23 cellular contexts compared by ENCODE assay signal in the genomic region with DNA sequence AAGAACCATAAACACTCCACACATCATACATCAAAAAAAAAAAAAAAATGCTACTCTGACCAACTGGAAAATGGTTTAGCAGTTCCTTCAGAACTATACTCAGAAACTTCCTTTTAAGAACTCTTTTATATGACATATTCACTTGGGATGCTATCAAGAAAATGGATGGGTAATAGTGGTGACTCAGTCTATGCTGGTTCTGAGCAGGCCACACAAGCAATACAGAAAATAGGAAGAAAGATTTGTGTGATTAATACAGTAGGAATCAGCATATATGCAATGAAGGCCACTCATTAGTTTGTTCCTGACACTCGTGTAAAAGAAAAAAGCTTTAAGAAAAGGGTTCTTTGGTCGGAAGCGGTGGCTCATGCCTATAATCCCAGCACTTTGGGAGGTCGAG.
DNase-seq lines count a peak whose midpoint lies in the region; ATAC-seq and TF ChIP-seq lines count a peak whose summit lies in the region.
"Had no signal": no experiment of that assay in that cellular context is flagged by ENCODE, and none has a peak within 500 bp of the region (broad histone marks: within the 10 kb centered on the region; RNA-seq: fewer than 3 reads in every experiment).

No MANE protein-coding gene starts in this region.

- peak overlapping the region; percentile 24; the same call in 1 of the 2 replicates for H3K18ac ChIP-seq in IMR-90 (ENCODE audit: low read depth, low read length)

- no peak overlapping the region for H3K4ac ChIP-seq in IMR-90 (ENCODE audit: low read depth, low read length)

- intact Hi-C loops in IMR-90 (cut with micrococcal nuclease): no loop called here

- TF ChIP-seq RAD21 in IMR-90 (IDR thresholded peaks at IDR 0.05; ENCODE audit: low read length): no peak

- dilution Hi-C loops in IMR-90 (cut with HindIII; ENCODE audit: low sequenced_read_pairs, unreplicated experiment): no loop called here

- TF ChIP-seq CTCF in AG09309 (IDR thresholded peaks at IDR 0.05; ENCODE audit: control insufficient read depth, insufficient read depth, low read depth, low read length, missing control alignments): no peak
- TF ChIP-seq CTCF in IMR-90 (conservative IDR thresholded peaks at IDR 0.05; ENCODE audit: low read depth, low read length): no peak
- no peak for TF ChIP-seq CTCF in astrocyte of the spinal cord (IDR thresholded peaks at IDR 0.05; ENCODE audit: low read depth, low read length)
- TF ChIP-seq CTCF in fibroblast of the aortic adventitia (IDR thresholded peaks at IDR 0.05; ENCODE audit: insufficient read depth, low read length): no peak

- no peak overlapping the region for H3K23ac ChIP-seq in IMR-90 (ENCODE audit: low read depth, low read length)

- peak overlapping the region; percentile 58 for H2BK5ac ChIP-seq in IMR-90 (ENCODE audit: low read depth, low read length, poor library complexity, severe bottlenecking)

- H3K9me3 ChIP-seq in IMR-90 (ENCODE audit: control insufficient read depth, insufficient read depth, low read length): no peaks in the 10 kb centered on the region
- H3K9me3 ChIP-seq: mucosa of descending colon, thyroid gland had no signal

- H2BK15ac ChIP-seq in IMR-90 (ENCODE audit: low read depth, low read length): no peak overlapping the region

- 0 out of 2 replicates have a peak overlapping the region, but pooled peaks have one; percentile 44 for H4K5ac ChIP-seq in IMR-90 (ENCODE audit: low read depth, low read length)

- H3K27me3 ChIP-seq in IMR-90 (ENCODE audit: control insufficient read depth, insufficient read depth, low read length): no peaks in the 10 kb centered on the region
- H3K27me3 ChIP-seq: left lung, neural progenitor cell, thyroid gland had no signal

- H3K4me2 ChIP-seq in IMR-90 (ENCODE audit: low read depth, low read length): no peak overlapping the region
- H3K4me2 ChIP-seq: neural progenitor cell had no signal

- no peaks in the 10 kb centered on the region for H4K20me1 ChIP-seq in IMR-90 (ENCODE audit: insufficient read depth, low read length)

- peak; percentile 84 for ATAC-seq in IMR-90 (ENCODE audit: low read depth)
- ATAC-seq: activated naive CD4-positive, alpha-beta T cell treated with anti-CD3 and anti-CD28 coated beads, Interleukin-2, amount 50 U/mL, for 72 hours; left lung; mucosa of descending colon had no signal

- H3K56ac ChIP-seq in IMR-90 (ENCODE audit: extremely low read depth, insufficient read depth, low read length): no peak overlapping the region; the same call in 1 of the 2 replicates

- peak overlapping the region; percentile 62 for H2AFZ ChIP-seq in IMR-90 (replicated peaks; ENCODE audit: low read length, poor library complexity)
- H2AFZ ChIP-seq: neural progenitor cell had no signal

- TF ChIP-seq POLR2A in IMR-90 (IDR thresholded peaks at IDR 0.05; ENCODE audit: low read depth, low read length): no peak

- in situ Hi-C loops in IMR-90 (cut with MboI; ENCODE audit: low sequenced_read_pairs): no loop called here
- in situ Hi-C loops in astrocyte of the spinal cord (cut with HindIII; ENCODE audit: low sequenced_read_pairs): no loop called here

- no TSS peak for BruUV-seq in IMR-90 (replicated peaks; lab: Mats Ljungman, UMichigan)

- DNase-seq in AG09309 (ENCODE audit: low read depth): peak; percentile 57
- peak; percentile 93 for DNase-seq in IMR-90
- peak; percentile 87 for DNase-seq in astrocyte of the spinal cord (ENCODE audit: low read depth, low spot score)
- DNase-seq in fibroblast of the aortic adventitia (ENCODE audit: low read depth): peak; percentile 66
- no peak for DNase-seq in activated CD4-positive, alpha-beta T cell treated with anti-CD3 and anti-CD28 coated beads, Interleukin-2, amount 50 U/mL, for 48 hours
- no peak for DNase-seq in NCI-H524 (lab: John Stamatoyannopoulos, UW)
- no peak for DNase-seq in DMS 273 (lab: John Stamatoyannopoulos, UW; ENCODE audit: unreplicated experiment)
- no peak for DNase-seq in NK-92 treated with Interleukin-12 subunit alpha and Interleukin-12 subunit beta, amount 100 ng/mL, for 24 hours (lab: John Stamatoyannopoulos, UW)
- DNase-seq: activated CD4-positive, alpha-beta T cell treated with anti-CD3 and anti-CD28 coated beads, Interleukin-2, amount 10 ng/mL, durations not matched to agents 24 days and 14 days; AML-193; dermis blood vessel endothelial cell; DMS79 treated with DMSO at 0.1 percent for 48 hours; H7; mucosa of descending colon; NCI-H69; SHP77 treated with DMSO at 0.1 percent for 48 hours; stimulated activated CD4-positive, alpha-beta T cell treated with anti-CD3 and anti-CD28 coated beads, Interleukin-2, amount 100 ng/mL, for 24 hours; stimulated activated naive CD4-positive, alpha-beta T cell; thyroid gland had no signal

- H3K9me1 ChIP-seq in IMR-90 (ENCODE audit: insufficient read depth, low read length): no peaks in the 10 kb centered on the region

- H4K8ac ChIP-seq in IMR-90 (ENCODE audit: low read depth in 2 of 2, low read length in 2 of 2): peak overlapping the region in 1 of 2 experiments; percentile 82; a peak in 2 of 4 replicates

- H2AK5ac ChIP-seq in IMR-90 (ENCODE audit: low read depth, low read length): peak overlapping the region; percentile 66

- CTCF ChIA-PET in IMR-90 (lab: Yijun Ruan, JAX): interaction anchor here (0.7 kb wide), 1 partner anchor 869 kb away, joined by 3 read pairs; no protein-coding TSS in a partner anchor

- no peak overlapping the region for H3K4me3 ChIP-seq in AG09309 (ENCODE audit: control insufficient read depth, low read depth, low read length)
- H3K4me3 ChIP-seq in IMR-90 (ENCODE audit: insufficient read depth, low read depth, low read length): no peak overlapping the region
- H3K4me3 ChIP-seq in astrocyte of the spinal cord (ENCODE audit: low read depth, low read length): no peak overlapping the region
- no peak overlapping the region for H3K4me3 ChIP-seq in fibroblast of the aortic adventitia (ENCODE audit: low read depth, low read length)
- H3K4me3 ChIP-seq: left lung, mucosa of descending colon, neural progenitor cell, skin epidermis, thyroid gland had no signal

- H2AK9ac ChIP-seq in IMR-90 (replicated peaks; ENCODE audit: low read depth, low read length, poor library complexity): no peak overlapping the region

- H4K91ac ChIP-seq in IMR-90 (ENCODE audit: insufficient read depth, low read depth, low read length): no peak overlapping the region

- 50% methylated on average over 3 of the region's 4 CpGs; no CpG with 5 or more reads in 1 of the 2 experiments for WGBS in IMR-90 (ENCODE audit: extremely low coverage in 2 of 2, insufficient read length in 1 of 2), 2 experiments

- H2BK20ac ChIP-seq in IMR-90 (ENCODE audit: low read depth, low read length): peak overlapping the region; percentile 42; the same call in 1 of the 2 replicates

- no peaks in the 10 kb centered on the region for H3K79me1 ChIP-seq in IMR-90 (ENCODE audit: low read depth in 1 of 2, low read length in 2 of 2)

- POLR2A ChIA-PET in IMR-90 (lab: Charles Lee; ENCODE audit: unreplicated experiment): interaction anchor here (0.6 kb wide), 1 partner anchor 479 kb away, joined by 4 read pairs; the partner anchor contains the start of gene ANKRD50

- no peak overlapping the region; the same call in 1 of the 2 replicates for H3K14ac ChIP-seq in IMR-90 (replicated peaks; ENCODE audit: low read depth, low read length)

- H3K27ac ChIP-seq in IMR-90 (ENCODE audit: insufficient read depth, low read length): peak overlapping the region; percentile 48; the same call in 1 of the 2 replicates
- H3K27ac ChIP-seq: left lung, neural progenitor cell, skin epidermis, thyroid gland had no signal

- H2BK120ac ChIP-seq in IMR-90 (ENCODE audit: low read depth, low read length): peak overlapping the region; percentile 46; the same call in 1 of the 2 replicates

- H3K9ac ChIP-seq in IMR-90 (ENCODE audit: low read depth, low read length): no peak overlapping the region
- H3K9ac ChIP-seq: neural progenitor cell had no signal

- peaks cover 4% of the 10 kb centered on the region; the same call in 1 of the 2 replicates for H3K4me1 ChIP-seq in IMR-90 (ENCODE audit: control insufficient read depth, insufficient read depth, low read length)
- H3K4me1 ChIP-seq: left lung, neural progenitor cell, thyroid gland had no signal

- no peaks in the 10 kb centered on the region for H3K36me3 ChIP-seq in IMR-90 (ENCODE audit: control insufficient read depth, insufficient read depth, low read length)
- H3K36me3 ChIP-seq: left lung, neural progenitor cell, thyroid gland had no signal

TF ChIP-seq in IMR-90, 13 proteins besides CTCF, POLR2A, EP300 and RAD21:
- TF ChIP-seq FOS (IDR thresholded peaks at IDR 0.05; ENCODE audit: low read depth, low read length): peak; percentile 63
- peak; percentile 5; the same call in 1 of the 2 replicates for TF ChIP-seq MAFK (IDR thresholded peaks at IDR 0.05; ENCODE audit: low read depth, low read length)
- TF ChIP-seq USF2 (IDR thresholded peaks at IDR 0.05; ENCODE audit: low read depth, low read length): no peak
- peak; percentile 52; the same call in 1 of the 2 replicates for TF ChIP-seq CEBPB (IDR thresholded peaks at IDR 0.05; ENCODE audit: low read depth, low read length)
- TF ChIP-seq MXI1 (IDR thresholded peaks at IDR 0.05; ENCODE audit: borderline replicate concordance, low read depth, low read length): no peak

Comparison
In these comparisons a context has a peak if more than half of its experiments do, and no peak if none do; other contexts are left out.
1. DNase-seq: peak in AG09309 (single experiment), IMR-90 (single experiment), astrocyte of the spinal cord (single experiment) and fibroblast of the aortic adventitia (single experiment); none in activated CD4-positive, alpha-beta T cell treated with anti-CD3 and anti-CD28 coated beads, Interleukin-2, amount 50 U/mL, for 48 hours (0 of 2), NCI-H524 (0 of 2), DMS 273 (single experiment) and NK-92 treated with Interleukin-12 subunit alpha and Interleukin-12 subunit beta, amount 100 ng/mL, for 24 hours (single experiment).